ENCODE assay signal across 10 cellular contexts in genomic region chr15:77493324-77493907, GRCh38.
A peak's percentile ranks its signal among the peaks of the same experiment; 100 is the strongest.
DNase-seq lines count a peak whose midpoint lies in the region; ATAC-seq and TF ChIP-seq lines count a peak whose summit lies in the region.
"Had no signal": no experiment of that assay in that cellular context is flagged by ENCODE, and none has a peak within 500 bp of the region (broad histone marks: within the 10 kb centered on the region; RNA-seq: fewer than 3 reads in every experiment).

No MANE protein-coding gene starts in this region.

- DNase-seq in CMK (ENCODE audit: low read depth), result peak; percentile 22
- no peak for DNase-seq in GM23338 (ENCODE audit: low spot score)
- DNase-seq in T-helper 17 cell, result no peak
- no peak for DNase-seq in immature natural killer cell
- no peak for DNase-seq in NCI-H2107 (lab: John Stamatoyannopoulos, UW)
- DNase-seq in activated effector memory CD4-positive, alpha-beta T cell treated with Interleukin-2 at 50 U/mL for 16 hours, result no peak
- no peak for DNase-seq in NCI-H510A (lab: John Stamatoyannopoulos, UW)
- no peak for DNase-seq in T1000 (lab: John Stamatoyannopoulos, UW)
- DNase-seq: mammary epithelial cell, NCI-H187 treated with DMSO at 0.1 percent for 48 hours had no signal

- no peaks in the 10 kb centered on the region for H3K9me3 ChIP-seq in T-helper 17 cell (ENCODE audit: control insufficient read depth, low read length, poor library complexity, severe bottlenecking)

- no peaks in the 10 kb centered on the region for H3K79me2 ChIP-seq in GM23338 (replicated peaks; ENCODE audit: insufficient read depth)

- H3K4me3 Mint-ChIP-seq in GM23338 (no peak overlapping the region), T-helper 17 cell (no peak overlapping the region), immature natural killer cell (no peak overlapping the region)

- H3K27ac Mint-ChIP-seq in GM23338 (peak overlapping the region; percentile 7; the same call in 1 of the 2 replicates), T-helper 17 cell (peak overlapping the region; percentile 77), immature natural killer cell (peak overlapping the region; percentile 36 to 78 (median 56))

- no peak overlapping the region for H3K4me3 ChIP-seq in GM23338

- no peak overlapping the region for H2AFZ ChIP-seq in GM23338

- H3K4me1 ChIP-seq in GM23338 (ENCODE audit: insufficient read depth), result peaks cover 32% of the 10 kb centered on the region

- H3K36me3 ChIP-seq in GM23338 (ENCODE audit: insufficient read depth), result no peaks in the 10 kb centered on the region

- H3K27me3 ChIP-seq in GM23338 (ENCODE audit: insufficient read depth), result no peaks in the 10 kb centered on the region

- ATAC-seq in GM23338 (no peak), T-helper 17 cell (peak; percentile 62)

- H4K20me1 ChIP-seq in GM23338 (replicated peaks; ENCODE audit: insufficient read depth), result no peaks in the 10 kb centered on the region

- H3K36me3 Mint-ChIP-seq in GM23338 (ENCODE audit: low read depth) (peaks cover 2% of the 10 kb centered on the region; the same call in 1 of the 3 replicates), T-helper 17 cell (ENCODE audit: low read depth) (peaks cover 2% of the 10 kb centered on the region), immature natural killer cell (peaks cover 4 to 8% (median 4%) of the 10 kb centered on the region in 3 donors)

- TF ChIP-seq CTCF in GM23338 (conservative IDR thresholded peaks at IDR 0.05; ENCODE audit: low read depth in 2 of 2), result no peak

- H3F3A ChIP-seq in GM23338 (replicated peaks; ENCODE audit: low read depth), result no peaks in the 10 kb centered on the region; the same call in 1 of the 2 replicates

- H3K9me3 Mint-ChIP-seq in GM23338 (no peaks in the 10 kb centered on the region; the same call in 1 of the 3 replicates), immature natural killer cell (no peaks in the 10 kb centered on the region)

- peaks cover 12% of the 10 kb centered on the region for H3K27me3 Mint-ChIP-seq in GM23338 (ENCODE audit: insufficient read depth, low read depth, poor library complexity)
- H3K27me3 Mint-ChIP-seq in T-helper 17 cell, result no peaks in the 10 kb centered on the region
- H3K27me3 Mint-ChIP-seq in immature natural killer cell (ENCODE audit: low read depth in 3 of 3), result peaks cover 0 to 2% (median 0%) of the 10 kb centered on the region in 3 donors

- no peak overlapping the region for H3K27ac ChIP-seq in GM23338 (ENCODE audit: low read depth)

- H3K4me1 Mint-ChIP-seq in GM23338 (peaks cover 48% of the 10 kb centered on the region), T-helper 17 cell (peaks cover 18% of the 10 kb centered on the region), immature natural killer cell (peaks cover 19 to 24% of the 10 kb centered on the region in 2 donors)

- H3K4me2 ChIP-seq in GM23338, result no peak overlapping the region

- H3K9me2 ChIP-seq in GM23338 (ENCODE audit: insufficient read depth), result no peaks in the 10 kb centered on the region

TF ChIP-seq in GM23338, 12 proteins besides CTCF, POLR2A, EP300 and RAD21:
- TF ChIP-seq ZNF114 (CRISPR knock-in tag; IDR thresholded peaks at IDR 0.05) (no peak), NANOG (IDR thresholded peaks at IDR 0.05; ENCODE audit: borderline replicate concordance) (no peak), REST (IDR thresholded peaks at IDR 0.05; ENCODE audit: unreplicated experiment) (no peak), JUNB (IDR thresholded peaks at IDR 0.05; ENCODE audit: unreplicated experiment) (no peak), EZH2 (IDR thresholded peaks at IDR 0.05; ENCODE audit: low read depth, unreplicated experiment) (no peak)

Comparison
In these comparisons a context has a peak if more than half of its experiments do, and no peak if none do; other contexts are left out.
1. H3K27ac Mint-ChIP-seq: peak in every context shown above with its lines; median percentile 77 in T-helper 17 cell; 56 in immature natural killer cell; 7 in GM23338.